11 cellular contexts compared by ENCODE assay signal in genomic region chr7:65979583-65980477, GRCh38. TPM values are rescaled to one million over a fixed set of nuclear protein-coding genes. Genes with fewer than 3 reads are reported as not detected.
A peak's percentile ranks its signal among the peaks of the same experiment; 100 is the strongest.
DNase-seq lines count a peak whose midpoint lies in the region; ATAC-seq and TF ChIP-seq lines count a peak whose summit lies in the region.
"Had no signal": no experiment of that assay in that cellular context is flagged by ENCODE, and none has a peak within 500 bp of the region (broad histone marks: within the 10 kb centered on the region; RNA-seq: fewer than 3 reads in every experiment).

No MANE protein-coding gene starts in this region.

- H3K27ac Mint-ChIP-seq in CD8-positive, alpha-beta T cell: peak overlapping the region; percentile 88

- H3K27me3 Mint-ChIP-seq in CD8-positive, alpha-beta T cell (ENCODE audit: low read depth): no peaks in the 10 kb centered on the region

- no peak overlapping the region for H2BK120ac ChIP-seq in neuronal stem cell (ENCODE audit: low read depth, low read length)

- no peak overlapping the region for H2BK5ac ChIP-seq in neuronal stem cell (ENCODE audit: low read length)

- peaks cover 18% of the 10 kb centered on the region for H3K4me1 ChIP-seq in CD8-positive, alpha-beta T cell (ENCODE audit: insufficient read depth, low read length)
- H3K4me1 ChIP-seq in MM.1S (ENCODE audit: low read length): 0 out of 2 replicates have a peak, but pooled peaks cover 3% of the 10 kb centered on the region
- H3K4me1 ChIP-seq in colonic mucosa: peaks cover 5% of the 10 kb centered on the region
- peaks cover 8% of the 10 kb centered on the region in 2 donors for H3K4me1 ChIP-seq in neuronal stem cell (ENCODE audit: control insufficient read depth in 2 of 2, insufficient read depth in 1 of 2, low read depth in 1 of 2, low read length in 2 of 2)

- peaks cover 37% of the 10 kb centered on the region for H3K79me2 ChIP-seq in MM.1S (ENCODE audit: low read length)

- POLR2A ChIA-PET in CD8-positive, alpha-beta T cell (lab: Charles Lee): no interaction called here

- H3K4ac ChIP-seq in neuronal stem cell (ENCODE audit: low read length): no peak overlapping the region

- no peak for TF ChIP-seq POLR2A in erythroblast (IDR thresholded peaks at IDR 0.05; ENCODE audit: low read length)

- no peaks in the 10 kb centered on the region for H3F3A ChIP-seq in MM.1S (ENCODE audit: insufficient read depth, low read length)

- no peak for ATAC-seq in CD8-positive, alpha-beta T cell

- 0 out of 2 replicates have a peak overlapping the region, but pooled peaks have one; percentile 86 for H3K4me2 ChIP-seq in MM.1S (ENCODE audit: low read depth, low read length)
- H3K4me2 ChIP-seq in neuronal stem cell (ENCODE audit: insufficient read depth, low read length, poor library complexity, severe bottlenecking): no peak overlapping the region

- CTCF ChIA-PET in CD8-positive, alpha-beta T cell (lab: Charles Lee): no interaction called here

- H2AK5ac ChIP-seq in neuronal stem cell (ENCODE audit: low read depth, low read length): no peak overlapping the region

- H3K9me3 ChIP-seq in CD8-positive, alpha-beta T cell (ENCODE audit: low read length): no peaks in the 10 kb centered on the region
- H3K9me3 ChIP-seq in MM.1S (replicated peaks; ENCODE audit: insufficient read depth, low read length): no peaks in the 10 kb centered on the region
- no peaks in the 10 kb centered on the region for H3K9me3 ChIP-seq in colonic mucosa
- H3K9me3 ChIP-seq in neuronal stem cell (replicated peaks in 1 of 2; ENCODE audit: control insufficient read depth in 2 of 2, insufficient read depth in 1 of 2, low read depth in 1 of 2, low read length in 2 of 2): no peaks in the 10 kb centered on the region

- no peak overlapping the region for H3K14ac ChIP-seq in neuronal stem cell (ENCODE audit: low read length)

- H3K27me3 ChIP-seq in CD8-positive, alpha-beta T cell (ENCODE audit: insufficient read depth, low read length): no peaks in the 10 kb centered on the region
- H3K27me3 ChIP-seq in MM.1S (replicated peaks; ENCODE audit: insufficient read depth, low read length) (no peaks in the 10 kb centered on the region), colonic mucosa (no peaks in the 10 kb centered on the region), neuronal stem cell (ENCODE audit: control insufficient read depth in 3 of 3, insufficient read depth in 3 of 3, low read depth in 1 of 3, low read length in 3 of 3) (no peaks in the 10 kb centered on the region)

- H3K9me3 Mint-ChIP-seq in CD8-positive, alpha-beta T cell: no peaks in the 10 kb centered on the region

- no peak overlapping the region for H2BK15ac ChIP-seq in neuronal stem cell (ENCODE audit: low read length)

- no peak overlapping the region for H4K8ac ChIP-seq in neuronal stem cell (ENCODE audit: low read depth, low read length)

- peak overlapping the region; percentile 85 for H3K4me3 Mint-ChIP-seq in CD8-positive, alpha-beta T cell

- no peak overlapping the region for H3K4me3 ChIP-seq in CD8-positive, alpha-beta T cell (ENCODE audit: low read depth, low read length)
- H3K4me3 ChIP-seq in MM.1S (ENCODE audit: low read length) (no peak overlapping the region), colonic mucosa (no peak overlapping the region), neuronal stem cell (ENCODE audit: low read length in 2 of 2) (peak overlapping the region; percentile 53 to 71)

- H3K36me3 Mint-ChIP-seq in CD8-positive, alpha-beta T cell: peaks cover 28% of the 10 kb centered on the region

- no peaks in the 10 kb centered on the region for H3K9me2 ChIP-seq in MM.1S (replicated peaks; ENCODE audit: insufficient read depth, low read length)

- TF ChIP-seq CTCF in CD8-positive, alpha-beta T cell (IDR thresholded peaks at IDR 0.05): no peak
- TF ChIP-seq CTCF in MM.1S (IDR thresholded peaks at IDR 0.05; ENCODE audit: low read length) (no peak), colonic mucosa (IDR thresholded peaks at IDR 0.05) (no peak)

- H3K79me1 ChIP-seq in neuronal stem cell (ENCODE audit: low read depth, low read length): peaks cover 14% of the 10 kb centered on the region

- peak overlapping the region; percentile 38 for H3K27ac ChIP-seq in CD8-positive, alpha-beta T cell (ENCODE audit: low read depth, low read length)
- H3K27ac ChIP-seq in MM.1S (ENCODE audit: low read length): no peak overlapping the region
- peak overlapping the region; percentile 64 for H3K27ac ChIP-seq in colonic mucosa
- H3K27ac ChIP-seq in neuronal stem cell (replicated peaks; ENCODE audit: low read length): no peak overlapping the region

- DNase-seq in CD8-positive, alpha-beta T cell: no peak
- no peak for DNase-seq in MM.1S
- no peak for DNase-seq in colonic mucosa
- DNase-seq in neuronal stem cell (ENCODE audit: low spot score): no peak
- DNase-seq in erythroblast (lab: John Stamatoyannopoulos, UW): no peak
- DNase-seq in stimulated activated CD4-positive, alpha-beta T cell treated with anti-CD3 and anti-CD28 coated beads, Interleukin-2, amount 100 ng/mL, for 24 hours: no peak
- no peak for DNase-seq in OCI-M1 (lab: John Stamatoyannopoulos, UW)
- DNase-seq in central memory CD4-positive, alpha-beta T cell: no peak
- DNase-seq: activated T-cell treated with anti-CD3 and anti-CD28 coated beads for 4 hours, islet precursor cell, NCI-H2107 had no signal

- H3K18ac ChIP-seq in neuronal stem cell (ENCODE audit: low read length): no peak overlapping the region

- no peak overlapping the region for H2AFZ ChIP-seq in MM.1S (ENCODE audit: low read length)
- H2AFZ ChIP-seq in neuronal stem cell (ENCODE audit: low read length): no peak overlapping the region

- H3K9ac ChIP-seq in MM.1S (ENCODE audit: low read length) (no peak overlapping the region), colonic mucosa (ENCODE audit: low read depth in 2 of 2, low read length in 2 of 2) (peak overlapping the region in 1 of 2 donors; percentile 40), neuronal stem cell (ENCODE audit: low read depth, low read length, poor library complexity) (no peak overlapping the region)

- peaks cover 14% of the 10 kb centered on the region for H3K4me1 Mint-ChIP-seq in CD8-positive, alpha-beta T cell (ENCODE audit: low read depth)

- peaks cover 5% of the 10 kb centered on the region for H3K36me3 ChIP-seq in CD8-positive, alpha-beta T cell (ENCODE audit: insufficient read depth, low read length)
- H3K36me3 ChIP-seq in MM.1S (replicated peaks; ENCODE audit: insufficient read depth, low read length) (no peaks in the 10 kb centered on the region), colonic mucosa (no peaks in the 10 kb centered on the region), neuronal stem cell (replicated peaks in 1 of 2; ENCODE audit: control insufficient read depth in 2 of 2, insufficient read depth in 2 of 2, low read length in 2 of 2) (peaks cover 27 to 47% of the 10 kb centered on the region in 2 donors)

- peak overlapping the region; percentile 60 for H3K23ac ChIP-seq in neuronal stem cell (ENCODE audit: low read depth, low read length, poor library complexity)

- intact Hi-C loops in CD8-positive, alpha-beta T cell (cut with DNase I, micrococcal nuclease): loop anchor here in 1 of 2 experiments (5.0 to 10.0 kb wide), 9 partner anchors 208 to 1325 kb away; partner anchors contain the start of genes ERV3-1, TMEM248 and ZNF92
- intact Hi-C loops in colonic mucosa (cut with DNase I): no loop called here

- WGBS in neuronal stem cell (ENCODE audit: extremely low coverage in 2 of 2, insufficient read length in 2 of 2, insufficient replicate concordance in 1 of 2), 2 donors: no CpG with 5 or more reads among the region's 29 CpGs

- H2BK12ac ChIP-seq in neuronal stem cell (ENCODE audit: low read length): no peak overlapping the region

- H4K20me1 ChIP-seq in MM.1S (ENCODE audit: insufficient read depth, low read length): peaks cover 4% of the 10 kb centered on the region; the same call in 1 of the 2 replicates

- no peak overlapping the region for H4K91ac ChIP-seq in neuronal stem cell (ENCODE audit: low read depth, low read length, poor library complexity)

RNA-seq across cellular contexts. Expression of gene GUSB, which starts 2.2 kb away (rescaled TPM):
- total RNA-seq in CD8-positive, alpha-beta T cell: 10 to 100 TPM; 37.0 to 41.8 TPM
- total RNA-seq in colonic mucosa: 10 to 100 TPM; 63.7 to 80.0 TPM
- 25.4 TPM for polyA plus RNA-seq in neuronal stem cell (2013, experiment 1 of 2)
- 24.9 TPM for polyA plus RNA-seq in neuronal stem cell (2013, experiment 2 of 2)

Comparison
In these comparisons a context has a peak if more than half of its experiments do, and no peak if none do; other contexts are left out.
1. H3K27ac ChIP-seq: peak in CD8-positive, alpha-beta T cell (single experiment) and colonic mucosa (single experiment); none in MM.1S (single experiment) and neuronal stem cell (single experiment).
2. H3K4me3 ChIP-seq: peak in neuronal stem cell (2 of 2); none in CD8-positive, alpha-beta T cell (single experiment), MM.1S (single experiment) and colonic mucosa (single experiment).